In the genomic region with DNA sequence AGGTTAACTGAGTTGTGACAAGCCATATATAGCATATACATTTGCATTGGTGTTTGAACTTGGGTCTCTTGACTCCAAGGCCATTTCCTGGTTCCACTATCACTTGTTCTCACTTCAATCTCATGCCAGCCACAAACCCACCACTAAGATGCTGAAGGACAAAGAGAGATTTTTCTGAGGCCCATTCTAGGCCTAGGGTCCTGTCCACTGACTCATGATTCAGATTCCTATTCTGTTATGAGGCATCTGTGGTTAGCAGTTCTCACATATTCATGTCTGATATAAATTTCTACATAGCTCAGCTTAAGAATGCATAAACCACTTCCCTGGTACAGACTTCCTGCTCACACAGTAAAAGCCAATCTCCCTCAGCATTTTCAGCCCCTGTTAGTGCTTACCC, we compare ENCODE assay signal across 13 cellular contexts.
DNase-seq lines count a peak whose midpoint lies in the region; ATAC-seq, FAIRE-seq and TF ChIP-seq lines count a peak whose summit lies in the region.
"Had no signal": no experiment of that assay in that cellular context is flagged by ENCODE, and none has a peak within 500 bp of the region (broad histone marks: within the 10 kb centered on the region; RNA-seq: fewer than 3 reads in every experiment).

No MANE protein-coding gene starts in this region.

- POLR2A ChIA-PET in activated CD8-positive, alpha-beta T cell treated with anti-CD3 and anti-CD28 coated beads for 36 hours (lab: Charles Lee): no interaction called here
- POLR2A ChIA-PET in activated CD8-positive, alpha-beta T cell treated with anti-CD3 and anti-CD28 coated beads, Interleukin-2, amount 10 ng/mL, durations not matched to agents 7 days and 5 days (lab: Charles Lee): no interaction called here

- no peak for FAIRE-seq in bronchial epithelial cell (lab: Jason Lieb, UNC)
- FAIRE-seq: A204.1 had no signal

- no peak overlapping the region for H3K27ac Mint-ChIP-seq in activated CD8-positive, alpha-beta T cell treated with anti-CD3 and anti-CD28 coated beads for 36 hours
- H3K27ac Mint-ChIP-seq in activated CD8-positive, alpha-beta T cell treated with anti-CD3 and anti-CD28 coated beads, Interleukin-2, amount 10 ng/mL, durations not matched to agents 7 days and 5 days: no peak overlapping the region
- H3K27ac Mint-ChIP-seq: brain had no signal

- H3K27me3 Mint-ChIP-seq in activated CD8-positive, alpha-beta T cell treated with anti-CD3 and anti-CD28 coated beads for 36 hours: no peaks in the 10 kb centered on the region
- H3K27me3 Mint-ChIP-seq in activated CD8-positive, alpha-beta T cell treated with anti-CD3 and anti-CD28 coated beads, Interleukin-2, amount 10 ng/mL, durations not matched to agents 7 days and 5 days (ENCODE audit: low read depth): no peaks in the 10 kb centered on the region
- H3K27me3 Mint-ChIP-seq: brain had no signal

- no peak for TF ChIP-seq CTCF in activated CD8-positive, alpha-beta T cell treated with anti-CD3 and anti-CD28 coated beads for 36 hours (IDR thresholded peaks at IDR 0.05)
- no peak for TF ChIP-seq CTCF in bronchial epithelial cell (IDR thresholded peaks at IDR 0.05; ENCODE audit: insufficient read depth, low read length, severe bottlenecking)
- no peak for TF ChIP-seq CTCF in prostate gland (IDR thresholded peaks at IDR 0.05)

- no peaks in the 10 kb centered on the region for H3K27me3 ChIP-seq in bronchial epithelial cell (ENCODE audit: control insufficient read depth, insufficient read depth, low read length)
- H3K27me3 ChIP-seq in prostate gland (replicated peaks; ENCODE audit: insufficient read depth): no peaks in the 10 kb centered on the region

- DNase-seq in activated CD8-positive, alpha-beta T cell treated with anti-CD3 and anti-CD28 coated beads for 36 hours: no peak
- no peak for DNase-seq in activated CD8-positive, alpha-beta T cell treated with anti-CD3 and anti-CD28 coated beads, Interleukin-2, amount 10 ng/mL, durations not matched to agents 7 days and 5 days
- DNase-seq in bronchial epithelial cell (ENCODE audit: low read depth) (peak; percentile 39), stromal cell of bone marrow (ENCODE audit: low read depth) (peak; percentile 32), prostate gland (ENCODE audit: low spot score) (no peak), DMS 273 (lab: John Stamatoyannopoulos, UW; ENCODE audit: unreplicated experiment) (no peak), NCI-H2029 (lab: John Stamatoyannopoulos, UW) (no peak)
- DNase-seq: activated CD4-positive, alpha-beta T cell treated with anti-CD3 and anti-CD28 coated beads, Interleukin-2, amount 50 U/mL, for 1 hour; NCI-H1048; occipital lobe had no signal

- no peaks in the 10 kb centered on the region for H3K9me3 Mint-ChIP-seq in activated CD8-positive, alpha-beta T cell treated with anti-CD3 and anti-CD28 coated beads for 36 hours
- H3K9me3 Mint-ChIP-seq in activated CD8-positive, alpha-beta T cell treated with anti-CD3 and anti-CD28 coated beads, Interleukin-2, amount 10 ng/mL, durations not matched to agents 7 days and 5 days (ENCODE audit: insufficient read depth): no peaks in the 10 kb centered on the region

- TF ChIP-seq POLR2A in prostate gland (IDR thresholded peaks at IDR 0.05): no peak

- ATAC-seq in activated CD8-positive, alpha-beta T cell treated with anti-CD3 and anti-CD28 coated beads for 36 hours: peak; percentile 20
- ATAC-seq in activated CD8-positive, alpha-beta T cell treated with anti-CD3 and anti-CD28 coated beads, Interleukin-2, amount 10 ng/mL, durations not matched to agents 7 days and 5 days: no peak
- peak; percentile 76 for ATAC-seq in HG03196 (IDR thresholded peaks at IDR 0.05; ENCODE audit: unreplicated experiment)

- H3K4me1 Mint-ChIP-seq in activated CD8-positive, alpha-beta T cell treated with anti-CD3 and anti-CD28 coated beads for 36 hours (ENCODE audit: low read depth): no peaks in the 10 kb centered on the region
- no peaks in the 10 kb centered on the region for H3K4me1 Mint-ChIP-seq in activated CD8-positive, alpha-beta T cell treated with anti-CD3 and anti-CD28 coated beads, Interleukin-2, amount 10 ng/mL, durations not matched to agents 7 days and 5 days (ENCODE audit: low read depth)
- H3K4me1 Mint-ChIP-seq: brain had no signal

- H3K9me3 ChIP-seq in prostate gland: no peaks in the 10 kb centered on the region

- intact Hi-C loops in activated CD8-positive, alpha-beta T cell treated with anti-CD3 and anti-CD28 coated beads for 36 hours (cut with micrococcal nuclease): no loop called here
- intact Hi-C loops in prostate gland (cut with DNase I): no loop called here

- no peak overlapping the region for H3K27ac ChIP-seq in prostate gland

- no peak overlapping the region for H3K4me3 Mint-ChIP-seq in activated CD8-positive, alpha-beta T cell treated with anti-CD3 and anti-CD28 coated beads for 36 hours
- no peak overlapping the region for H3K4me3 Mint-ChIP-seq in activated CD8-positive, alpha-beta T cell treated with anti-CD3 and anti-CD28 coated beads, Interleukin-2, amount 10 ng/mL, durations not matched to agents 7 days and 5 days
- H3K4me3 Mint-ChIP-seq: brain had no signal

- no peaks in the 10 kb centered on the region for H3K4me1 ChIP-seq in prostate gland (replicated peaks)

- H3K4me3 ChIP-seq in bronchial epithelial cell (ENCODE audit: low read depth, low read length) (no peak overlapping the region), prostate gland (no peak overlapping the region)

- CTCF ChIA-PET in activated CD8-positive, alpha-beta T cell treated with anti-CD3 and anti-CD28 coated beads for 36 hours (lab: Charles Lee): no interaction called here
- CTCF ChIA-PET in activated CD8-positive, alpha-beta T cell treated with anti-CD3 and anti-CD28 coated beads, Interleukin-2, amount 10 ng/mL, durations not matched to agents 7 days and 5 days (lab: Charles Lee): no interaction called here

- H3K36me3 ChIP-seq in bronchial epithelial cell (ENCODE audit: control insufficient read depth, insufficient read depth, low read length) (no peaks in the 10 kb centered on the region), prostate gland (no peaks in the 10 kb centered on the region)

- H3K36me3 Mint-ChIP-seq in activated CD8-positive, alpha-beta T cell treated with anti-CD3 and anti-CD28 coated beads for 36 hours (ENCODE audit: low read depth): no peaks in the 10 kb centered on the region
- no peaks in the 10 kb centered on the region for H3K36me3 Mint-ChIP-seq in activated CD8-positive, alpha-beta T cell treated with anti-CD3 and anti-CD28 coated beads, Interleukin-2, amount 10 ng/mL, durations not matched to agents 7 days and 5 days (ENCODE audit: low read depth)
- H3K36me3 Mint-ChIP-seq: brain had no signal

Comparison
In these comparisons a context has a peak if more than half of its experiments do, and no peak if none do; other contexts are left out.
1. DNase-seq: peak in bronchial epithelial cell (single experiment) and stromal cell of bone marrow (single experiment); none in activated CD8-positive, alpha-beta T cell treated with anti-CD3 and anti-CD28 coated beads for 36 hours (single experiment), activated CD8-positive, alpha-beta T cell treated with anti-CD3 and anti-CD28 coated beads, Interleukin-2, amount 10 ng/mL, durations not matched to agents 7 days and 5 days (single experiment), prostate gland (single experiment), DMS 273 (single experiment) and NCI-H2029 (single experiment).